In the genomic region with DNA sequence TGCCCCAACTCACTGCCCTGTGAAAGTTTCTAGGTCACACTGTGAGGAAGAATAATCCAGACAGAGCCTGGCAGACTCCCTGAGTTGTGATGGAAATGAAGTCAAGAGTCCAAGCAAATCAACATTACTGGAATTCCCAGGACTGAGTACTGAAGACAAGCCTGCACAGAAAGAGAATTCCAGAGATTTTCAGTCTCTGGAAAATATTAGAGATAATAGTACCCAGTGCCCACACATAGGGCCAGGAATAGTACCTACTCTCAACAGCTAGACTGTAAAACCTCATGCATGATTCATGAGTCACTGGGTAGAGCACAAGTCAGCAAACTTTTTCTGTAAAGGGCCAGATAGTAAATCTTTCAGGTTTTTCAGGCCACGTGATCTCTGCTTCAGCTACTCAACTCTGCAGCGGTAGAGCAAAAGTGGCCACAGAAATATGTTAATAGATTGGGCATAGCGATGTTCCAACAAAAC, we compare ENCODE assay signal across 7 cellular contexts. TPM values are rescaled to one million over a fixed set of nuclear protein-coding genes. Genes with fewer than 3 reads are reported as not detected.
DNase-seq lines count a peak whose midpoint lies in the region; ATAC-seq, FAIRE-seq and TF ChIP-seq lines count a peak whose summit lies in the region.
"Not testable (repeated sequence)": the region's sequence is repeated elsewhere in the genome, so short reads cannot be mapped to it uniquely, and the experiment has no call there.

No MANE protein-coding gene starts in this region.

- H3K27me3 ChIP-seq in RWPE2 (ENCODE audit: insufficient read depth, poor library complexity, severe bottlenecking); keratinocyte (ENCODE audit: control insufficient read depth, extremely low read depth, insufficient read depth, low read length): not testable (repeated sequence)

- not testable (repeated sequence) for H3K4me3 ChIP-seq in RWPE2 (ENCODE audit: severe bottlenecking); fibroblast of villous mesenchyme (ENCODE audit: low read depth, low read length); keratinocyte (ENCODE audit: control insufficient read depth in 2 of 3, extremely low read depth in 1 of 3, insufficient read depth in 2 of 3, low read depth in 1 of 3, low read length in 3 of 3)

- H3K9ac ChIP-seq in keratinocyte (ENCODE audit: control insufficient read depth, extremely low read depth, insufficient read depth, low read length), result not testable (repeated sequence)

- not testable (repeated sequence) for H3K4me1 Mint-ChIP-seq in MCF 10A (ENCODE audit: insufficient read depth, unreplicated experiment)

- not testable (repeated sequence) for H4K20me1 ChIP-seq in keratinocyte (ENCODE audit: control insufficient read depth, extremely low read depth, insufficient read depth, low read length)

- H3K9me1 ChIP-seq in keratinocyte (ENCODE audit: control insufficient read depth, extremely low read depth, insufficient read depth, low read length), result not testable (repeated sequence)

- not testable (repeated sequence) for H3K27ac Mint-ChIP-seq in MCF 10A (ENCODE audit: low read depth, unreplicated experiment)

- H3K27ac ChIP-seq in RWPE2 (ENCODE audit: poor library complexity, severe bottlenecking) (peak overlapping the region; percentile 56), keratinocyte (ENCODE audit: control insufficient read depth, insufficient read depth, low read length) (peak overlapping the region; percentile 20)

- H2AFZ ChIP-seq in keratinocyte (ENCODE audit: control insufficient read depth, low read length), result not testable (repeated sequence)

- not testable (repeated sequence) for H3K27me3 Mint-ChIP-seq in MCF 10A (ENCODE audit: insufficient read depth, unreplicated experiment)

- not testable (repeated sequence) for H3K79me2 ChIP-seq in keratinocyte (ENCODE audit: control insufficient read depth, insufficient read depth, low read length)

- H3K36me3 Mint-ChIP-seq in MCF 10A (ENCODE audit: insufficient read depth, unreplicated experiment), result peaks cover 32% of the 10 kb centered on the region

- not testable (repeated sequence) for H3K4me3 Mint-ChIP-seq in MCF 10A (ENCODE audit: unreplicated experiment)

- peak; percentile 98 for ATAC-seq in RWPE2 (ENCODE audit: low read depth)

- not testable (repeated sequence) for TF ChIP-seq CTCF in RWPE2 (IDR thresholded peaks at IDR 0.05; ENCODE audit: poor library complexity, severe bottlenecking); MCF 10A (IDR thresholded peaks at IDR 0.05; ENCODE audit: unreplicated experiment); fibroblast of villous mesenchyme (IDR thresholded peaks at IDR 0.05; ENCODE audit: insufficient read depth, low read depth, low read length); keratinocyte (optimal IDR thresholded peaks at IDR 0.05 in 1 of 3, IDR thresholded peaks at IDR 0.05 in 1 of 3, conservative IDR thresholded peaks at IDR 0.05 in 1 of 3; ENCODE audit: extremely low read depth in 1 of 3, insufficient read depth in 2 of 3, low read length in 3 of 3)

- dilution Hi-C loops in keratinocyte (cut with MboI; ENCODE audit: extremely low pct_ligation_motif_present, low sequenced_read_pairs), result not testable (repeated sequence)

- not testable (repeated sequence) for H3K4me1 ChIP-seq in RWPE2 (ENCODE audit: insufficient read depth, poor library complexity, severe bottlenecking); keratinocyte (ENCODE audit: control insufficient read depth, extremely low read depth, insufficient read depth, low read length)

- POLR2A ChIA-PET in MCF 10A (lab: Yijun Ruan, JAX), result not testable (repeated sequence)

- not testable (repeated sequence) for H3K9me3 ChIP-seq in RWPE2 (ENCODE audit: severe bottlenecking); keratinocyte (ENCODE audit: control insufficient read depth, low read depth, low read length)

- H3K9me3 Mint-ChIP-seq in MCF 10A (ENCODE audit: unreplicated experiment), result peaks cover 17% of the 10 kb centered on the region

- CTCF ChIA-PET in MCF 10A (lab: Yijun Ruan, JAX), result interaction anchor here (0.6 kb wide), 2 partner anchors 30 to 726 kb away, joined by 3 to 4 read pairs; no protein-coding TSS in a partner anchor

- H3K4me2 ChIP-seq in keratinocyte (ENCODE audit: control insufficient read depth, extremely low read depth, insufficient read depth, low read depth, low read length), result peak overlapping the region; percentile 41

- BruUV-seq in MCF 10A (replicated peaks; lab: Mats Ljungman, UMichigan), result not testable (repeated sequence)

- FAIRE-seq in HTR-8/SVneo (lab: Jason Lieb, UNC) (peak; percentile 86), keratinocyte (lab: Jason Lieb, UNC) (peak; percentile 96)

- not testable (repeated sequence) for H3K36me3 ChIP-seq in RWPE2 (ENCODE audit: low read depth); keratinocyte (ENCODE audit: control insufficient read depth in 2 of 2, extremely low read depth in 1 of 2, insufficient read depth in 2 of 2, low read length in 2 of 2)

- DNase-seq in EL (peak; percentile 85), HTR-8/SVneo (ENCODE audit: insufficient read length, low spot score) (peak; percentile 19), MCF 10A (ENCODE audit: unreplicated experiment) (peak; percentile 44), fibroblast of villous mesenchyme (ENCODE audit: low read depth) (peak; percentile 81), renal cortical epithelial cell (ENCODE audit: low read depth) (peak; percentile 86)
- DNase-seq in RWPE2 (ENCODE audit: low spot score); keratinocyte (ENCODE audit: low read depth, low spot score): not testable (repeated sequence)

- intact Hi-C loops in MCF 10A (cut with micrococcal nuclease), result not testable (repeated sequence)

RNA-seq across cellular contexts. Expression of gene CEP170, which starts 50.0 kb away (rescaled TPM):
- total RNA-seq in MCF 10A (2022), result 148 and 182 TPM in 2 replicates
- total RNA-seq in fibroblast of villous mesenchyme, result 114 and 115 TPM in 2 replicates
- 30.6 to 40.5 TPM (median 36.5 TPM) in 3 replicates for polyA plus RNA-seq in keratinocyte
- 22.1 TPM for polyA plus RNA-seq in keratinocyte (2011; ENCODE audit: low read depth)
- 16.1 and 25.7 TPM in 2 replicates for polyA plus RNA-seq in keratinocyte (2011; cell fraction: cytosol; rRNA removed)
- 59.3 and 61.2 TPM in 2 replicates for polyA plus RNA-seq in keratinocyte (2011; cell fraction: nucleus; rRNA removed)
- 8.9 and 29.2 TPM in 2 replicates for polyA plus RNA-seq in keratinocyte (2012; ENCODE audit: low replicate concordance)
- polyA minus RNA-seq in keratinocyte, result 26.7 to 59.4 TPM (median 32.0 TPM) in 3 replicates
- 41.6 TPM for polyA minus RNA-seq in keratinocyte (2011; cell fraction: cytosol; rRNA and poly(A)+ RNA removed)
- polyA minus RNA-seq in keratinocyte (2011; cell fraction: nucleus; rRNA and poly(A)+ RNA removed), result 69.0 and 109 TPM in 2 replicates
- total RNA-seq in renal cortical epithelial cell, result 55.6 and 76.9 TPM in 2 replicates

RNA-seq across cellular contexts. Expression of gene SDCCAG8, which starts 50.8 kb away (rescaled TPM):
- 81.1 and 128 TPM in 2 replicates for total RNA-seq in MCF 10A (2022)
- 33.5 and 41.0 TPM in 2 replicates for total RNA-seq in fibroblast of villous mesenchyme
- polyA plus RNA-seq in keratinocyte, result 49.3 to 67.8 TPM (median 61.6 TPM) in 3 replicates
- polyA plus RNA-seq in keratinocyte (2011; ENCODE audit: low read depth), result 54.2 TPM
- polyA plus RNA-seq in keratinocyte (2011; cell fraction: cytosol; rRNA removed), result 58.2 and 59.8 TPM in 2 replicates
- 49.4 and 57.7 TPM in 2 replicates for polyA plus RNA-seq in keratinocyte (2011; cell fraction: nucleus; rRNA removed)
- 30.3 and 46.8 TPM in 2 replicates for polyA plus RNA-seq in keratinocyte (2012; ENCODE audit: low replicate concordance)
- 15.0 to 60.4 TPM (median 41.3 TPM) in 3 replicates for polyA minus RNA-seq in keratinocyte
- 27.2 TPM for polyA minus RNA-seq in keratinocyte (2011; cell fraction: cytosol; rRNA and poly(A)+ RNA removed)
- 24.2 and 55.2 TPM in 2 replicates for polyA minus RNA-seq in keratinocyte (2011; cell fraction: nucleus; rRNA and poly(A)+ RNA removed)
- 31.8 and 51.5 TPM in 2 replicates for total RNA-seq in renal cortical epithelial cell
